Comparison of ENCODE assay signal across 6 cellular contexts in the genomic region with DNA sequence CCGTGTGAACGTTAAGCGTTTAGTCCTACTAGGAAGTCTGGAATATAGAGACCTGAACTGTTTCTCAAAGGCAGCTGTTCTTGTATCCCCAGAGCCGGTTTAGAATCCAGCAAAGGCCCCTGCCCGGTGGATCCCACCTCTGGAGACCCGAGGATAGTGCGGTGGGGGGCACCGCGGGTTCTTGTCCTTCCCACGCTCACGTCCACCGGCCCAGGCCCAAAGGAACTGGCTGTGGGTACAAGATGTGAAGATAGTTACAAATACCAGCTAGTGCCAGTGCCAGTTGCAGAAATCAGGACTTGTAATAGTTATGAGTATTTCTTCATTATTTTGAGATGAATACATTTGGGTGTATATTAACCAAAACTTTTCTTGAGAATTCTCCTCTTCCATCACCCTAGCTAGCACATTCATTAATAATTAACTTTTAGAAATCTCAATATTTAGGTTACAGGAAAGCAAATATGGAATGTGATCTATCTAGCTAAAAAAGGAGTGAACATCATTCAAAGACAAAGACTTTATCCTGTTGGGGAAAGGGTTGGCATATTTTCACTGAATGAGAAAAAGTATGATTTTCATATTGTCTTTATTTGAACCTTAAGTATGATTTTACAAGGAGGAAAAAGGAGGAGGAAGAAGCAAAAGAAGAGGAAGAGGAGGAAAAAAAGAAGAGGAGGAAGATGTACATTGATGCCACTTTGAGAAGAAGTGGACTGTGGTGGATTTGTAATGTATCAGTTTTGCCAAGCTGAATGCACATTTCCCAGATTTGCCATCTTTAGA. TPM values are rescaled to one million over a fixed set of nuclear protein-coding genes. Genes with fewer than 3 reads are reported as not detected.
"Had no signal": no experiment of that assay in that cellular context is flagged by ENCODE, and none has a peak within 500 bp of the region (broad histone marks: within the 10 kb centered on the region; RNA-seq: fewer than 3 reads in every experiment).

No MANE protein-coding gene starts in this region.

RNA-seq across cellular contexts. Expression of a gene that starts 28.5 kb away (rescaled TPM):
- total RNA-seq: activated naive CD8-positive, alpha-beta T cell treated with anti-CD3 and anti-CD28 coated beads for 36 hours; breast epithelium; esophagus mucosa; fibroblast of villous mesenchyme; omental fat pad; SK-MEL-5 had no signal
